Comparison of ENCODE assay signal across 8 cellular contexts in the genomic region with DNA sequence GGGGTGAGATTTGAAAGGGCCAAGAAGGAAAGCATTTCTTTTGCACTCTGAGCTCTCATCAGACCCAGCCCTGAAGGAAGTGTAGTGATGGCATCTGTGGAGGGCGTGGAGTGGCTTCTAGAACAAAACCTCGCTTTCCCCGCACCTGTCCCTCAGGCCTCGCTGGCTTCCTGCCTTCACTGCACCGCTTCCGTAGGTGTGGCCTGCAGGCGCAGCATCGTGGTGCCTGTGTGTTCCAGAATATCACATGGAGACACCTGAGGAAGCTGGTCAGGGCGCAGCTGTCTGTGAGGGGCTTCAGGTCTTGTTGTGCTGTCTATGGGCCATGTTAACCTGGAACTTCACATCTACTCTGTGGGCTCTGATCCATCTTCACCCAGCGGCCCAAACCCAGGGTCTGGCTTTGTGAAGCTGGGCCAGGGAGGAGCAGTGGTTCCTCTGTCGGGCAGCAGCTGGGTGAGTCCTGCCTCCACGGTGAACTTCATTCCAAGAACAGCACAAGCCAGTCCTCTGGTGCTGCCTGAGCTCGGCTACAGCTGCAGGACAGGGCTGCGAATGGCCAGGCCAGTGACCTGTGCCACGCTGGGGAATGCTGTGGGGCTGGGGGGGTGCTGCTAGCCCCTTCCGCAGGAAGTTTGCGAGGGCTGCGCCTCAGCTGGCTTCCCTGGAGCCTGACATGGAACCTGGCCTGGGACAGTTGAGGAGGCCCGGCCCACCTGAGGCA. TPM values are rescaled to one million over a fixed set of nuclear protein-coding genes. Genes with fewer than 3 reads are reported as not detected.
DNase-seq lines count a peak whose midpoint lies in the region; FAIRE-seq and TF ChIP-seq lines count a peak whose summit lies in the region.

No MANE protein-coding gene starts in this region.

- H3K36me3 ChIP-seq in kidney (ENCODE audit: control insufficient read depth in 1 of 2, insufficient read depth in 2 of 2, low read length in 2 of 2) (peaks cover 6 to 11% of the 10 kb centered on the region in 2 donors), WERI-Rb-1 (no peaks in the 10 kb centered on the region; the same call in none of the 2 replicates), BE2C (peaks cover 8% of the 10 kb centered on the region)

- H3K9me3 ChIP-seq in kidney (ENCODE audit: control insufficient read depth in 1 of 2, low read length in 2 of 2) (no peaks in the 10 kb centered on the region), WERI-Rb-1 (ENCODE audit: severe bottlenecking) (no peaks in the 10 kb centered on the region), BE2C (no peaks in the 10 kb centered on the region)

- no peak for FAIRE-seq in kidney (lab: Jason Lieb, UNC)

- no peak for TF ChIP-seq CTCF in RWPE1 (conservative IDR thresholded peaks at IDR 0.05; ENCODE audit: low read depth)
- TF ChIP-seq CTCF in kidney (IDR thresholded peaks at IDR 0.05; ENCODE audit: borderline replicate concordance, extremely low read depth, insufficient read depth): no peak
- TF ChIP-seq CTCF in WERI-Rb-1 (IDR thresholded peaks at IDR 0.05; ENCODE audit: low read depth, low read length): no peak
- no peak for TF ChIP-seq CTCF in BE2C (IDR thresholded peaks at IDR 0.05; ENCODE audit: low read depth, low read length)

- H3K27me3 ChIP-seq in WERI-Rb-1 (ENCODE audit: insufficient read depth, low read depth, severe bottlenecking): no peaks in the 10 kb centered on the region
- no peaks in the 10 kb centered on the region for H3K27me3 ChIP-seq in BE2C

- CTCF ChIA-PET in RWPE1 (lab: Yijun Ruan, JAX): interaction anchor here (0.7 to 1.0 kb wide), 4 partner anchors 8 to 81 kb away, joined by 3 read pairs; no protein-coding TSS in a partner anchor

- POLR2A ChIA-PET in RWPE1 (lab: Yijun Ruan, JAX; ENCODE audit: low non-redundant PET): no interaction called here

- H3K27ac ChIP-seq in RWPE1: peak overlapping the region; percentile 76
- no peak overlapping the region for H3K27ac ChIP-seq in kidney (ENCODE audit: low read depth in 2 of 2, low read length in 2 of 2)
- no peak overlapping the region for H3K27ac ChIP-seq in WERI-Rb-1

- peaks cover 0 to 12% of the 10 kb centered on the region in 2 donors for H3K4me1 ChIP-seq in kidney (ENCODE audit: control insufficient read depth in 1 of 2, insufficient read depth in 1 of 2, low read depth in 1 of 2, low read length in 2 of 2)
- H3K4me1 ChIP-seq in BE2C: 0 out of 2 replicates have a peak, but pooled peaks cover 3% of the 10 kb centered on the region

- intact Hi-C loops in kidney (cut with DNase I): no loop called here

- no peak overlapping the region for H3K4me3 ChIP-seq in kidney (ENCODE audit: low read length in 2 of 2)
- H3K4me3 ChIP-seq in WERI-Rb-1 (ENCODE audit: low read depth, low read length): no peak overlapping the region
- no peak overlapping the region for H3K4me3 ChIP-seq in BE2C (ENCODE audit: low read depth, low read length)

- DNase-seq in RWPE1 (ENCODE audit: low spot score) (no peak), kidney (peak; percentile 80), WERI-Rb-1 (no peak), BE2C (no peak), hypothalamus (lab: John Stamatoyannopoulos, UW) (no peak), HK-2 (ENCODE audit: unreplicated experiment) (no peak)
- DNase-seq in activated effector memory CD4-positive, alpha-beta T cell treated with anti-CD3 and anti-CD28 coated beads, Interleukin-2, amount 50 U/mL, for 16 hours: peak; percentile 84
- peak; percentile 49 for DNase-seq in stimulated activated naive CD4-positive, alpha-beta T cell treated with Interleukin-2 at 50 U/mL for 16 hours (lab: John Stamatoyannopoulos, UW)

- no peak overlapping the region for H3K9ac ChIP-seq in kidney (ENCODE audit: low read length in 2 of 2)

RNA-seq across cellular contexts. Expression of a gene that starts 40.9 kb away (rescaled TPM):
- total RNA-seq in kidney: 409 TPM
- polyA plus RNA-seq in kidney (ENCODE audit: insufficient read depth, low read depth, low replicate concordance): 525 TPM
- polyA plus RNA-seq in BE2C (2012; ENCODE audit: insufficient read depth, insufficient read length, low read depth): 211 TPM

Comparison
In these comparisons a context has a peak if more than half of its experiments do, and no peak if none do; other contexts are left out.
1. DNase-seq: peak in activated effector memory CD4-positive, alpha-beta T cell treated with anti-CD3 and anti-CD28 coated beads, Interleukin-2, amount 50 U/mL, for 16 hours (single experiment), kidney (single experiment) and stimulated activated naive CD4-positive, alpha-beta T cell treated with Interleukin-2 at 50 U/mL for 16 hours (single experiment); none in RWPE1 (single experiment), WERI-Rb-1 (single experiment), BE2C (single experiment), hypothalamus (0 of 51) and HK-2 (single experiment).